ENCODE assay signal across 8 cellular contexts in genomic region chr7:88217675-88218427, GRCh38. TPM values are rescaled to one million over a fixed set of nuclear protein-coding genes. Genes with fewer than 3 reads are reported as not detected.
DNase-seq lines count a peak whose midpoint lies in the region; ATAC-seq and TF ChIP-seq lines count a peak whose summit lies in the region.

No MANE protein-coding gene starts in this region.

- H3K4me3 ChIP-seq in coronary artery = peak overlapping the region; percentile 85

- no peak for TF ChIP-seq CTCF in coronary artery (IDR thresholded peaks at IDR 0.05)

- DNase-seq in NK-92 treated with Interleukin-12 subunit alpha and Interleukin-12 subunit beta, amount 100 ng/mL, for 24 hours (lab: John Stamatoyannopoulos, UW) = peak; percentile 9
- DNase-seq in NK-92 (lab: John Stamatoyannopoulos, UW; ENCODE audit: unreplicated experiment) = no peak
- peak; percentile 69 for DNase-seq in NAMALWA (ENCODE audit: low spot score)
- DNase-seq in coronary artery (ENCODE audit: low spot score) = no peak
- peak; percentile 84 for DNase-seq in renal cortical epithelial cell (ENCODE audit: low read depth)
- DNase-seq in G401 (ENCODE audit: low spot score) = no peak
- DNase-seq in activated CD8-positive, alpha-beta memory T cell treated with anti-CD3 and anti-CD28 coated beads for 24 hours = no peak

- peak; percentile 78 for ATAC-seq in HG02610 (IDR thresholded peaks at IDR 0.05; ENCODE audit: unreplicated experiment)

- in situ Hi-C loops in G401 (cut with HindIII; ENCODE audit: low sequenced_read_pairs) = no loop called here

- H3K27ac ChIP-seq in coronary artery = peak overlapping the region in 1 of 2 donors; percentile 96

RNA-seq across cellular contexts. Expression of gene SRI, which starts 2.0 kb away (rescaled TPM):
- total RNA-seq in renal cortical epithelial cell = 152 and 161 TPM in 2 replicates
- 84.2 and 113 TPM in 2 replicates for total RNA-seq in G401 (2014; rRNA removed; shearing (Covaris generic))

Comparison
In these comparisons a context has a peak if more than half of its experiments do, and no peak if none do; other contexts are left out.
1. DNase-seq: peak in NK-92 treated with Interleukin-12 subunit alpha and Interleukin-12 subunit beta, amount 100 ng/mL, for 24 hours (single experiment), NAMALWA (single experiment) and renal cortical epithelial cell (single experiment); none in NK-92 (single experiment), coronary artery (single experiment), G401 (single experiment) and activated CD8-positive, alpha-beta memory T cell treated with anti-CD3 and anti-CD28 coated beads for 24 hours (single experiment).